1 cellular context compared by ENCODE assay signal in the genomic region with DNA sequence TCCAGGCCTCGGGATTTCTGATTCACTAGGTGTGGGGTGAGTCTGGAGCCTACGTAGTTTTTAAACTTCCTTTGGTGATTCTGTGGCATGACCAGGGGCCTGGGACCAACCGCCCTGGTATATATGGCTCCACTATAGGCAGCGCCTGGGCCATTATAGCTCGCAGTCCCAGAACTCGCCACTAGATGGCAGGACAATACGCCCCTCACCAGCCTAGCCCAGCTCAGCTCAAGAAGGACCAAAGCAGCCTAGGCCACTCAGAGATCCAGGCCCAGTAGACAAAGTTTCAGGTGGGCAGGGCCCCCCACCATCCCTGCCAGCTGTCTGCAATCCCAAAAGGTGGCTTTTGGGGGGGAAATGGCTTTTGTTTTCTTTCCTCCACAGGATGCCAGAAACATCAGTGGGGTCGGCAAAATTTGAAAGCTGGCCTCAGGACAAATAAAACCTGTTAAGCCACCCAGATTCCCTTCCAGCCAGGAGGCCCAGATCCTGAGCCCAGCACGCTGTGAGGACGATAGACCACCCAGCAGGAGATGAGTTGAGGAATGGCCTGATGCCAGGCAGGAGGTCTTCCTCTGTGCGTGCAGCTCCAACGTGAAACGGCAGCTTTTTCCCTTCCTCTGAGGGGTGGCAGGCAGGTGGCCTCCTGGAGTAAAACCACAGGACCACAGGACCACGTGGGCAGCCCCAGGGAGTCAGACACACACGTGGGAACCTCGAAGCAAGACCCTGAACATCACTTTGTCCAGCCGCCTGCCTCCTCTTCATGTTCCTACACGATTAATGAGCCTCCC.
A peak's percentile ranks its signal among the peaks of the same experiment; 100 is the strongest.
TF ChIP-seq lines count a peak whose summit lies in the region.

No MANE protein-coding gene starts in this region.

TF ChIP-seq in HepG2, 621 proteins besides CTCF, POLR2A, EP300 and RAD21 (continued from another document and continues in another):
- TF ChIP-seq, protein P1, sequence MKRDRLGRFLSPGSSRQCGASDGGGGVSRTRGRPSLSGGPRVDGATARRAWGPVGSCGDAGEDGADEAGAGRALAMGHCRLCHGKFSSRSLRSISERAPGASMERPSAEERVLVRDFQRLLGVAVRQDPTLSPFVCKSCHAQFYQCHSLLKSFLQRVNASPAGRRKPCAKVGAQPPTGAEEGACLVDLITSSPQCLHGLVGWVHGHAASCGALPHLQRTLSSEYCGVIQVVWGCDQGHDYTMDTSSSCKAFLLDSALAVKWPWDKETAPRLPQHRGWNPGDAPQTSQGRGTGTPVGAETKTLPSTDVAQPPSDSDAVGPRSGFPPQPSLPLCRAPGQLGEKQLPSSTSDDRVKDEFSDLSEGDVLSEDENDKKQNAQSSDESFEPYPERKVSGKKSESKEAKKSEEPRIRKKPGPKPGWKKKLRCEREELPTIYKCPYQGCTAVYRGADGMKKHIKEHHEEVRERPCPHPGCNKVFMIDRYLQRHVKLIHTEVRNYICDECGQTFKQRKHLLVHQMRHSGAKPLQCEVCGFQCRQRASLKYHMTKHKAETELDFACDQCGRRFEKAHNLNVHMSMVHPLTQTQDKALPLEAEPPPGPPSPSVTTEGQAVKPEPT (CRISPR knock-in tag; IDR thresholded peaks at IDR 0.05; ENCODE audit: low read depth) = no peak
- TF ChIP-seq KLF6 (CRISPR knock-in tag; IDR thresholded peaks at IDR 0.05) (no peak), SMARCE1 (IDR thresholded peaks at IDR 0.05; ENCODE audit: borderline replicate concordance) (no peak), NFE2 (CRISPR knock-in tag; IDR thresholded peaks at IDR 0.05) (no peak), NR2F6 (IDR thresholded peaks at IDR 0.05) (no peak), NR2F6 (CRISPR knock-in tag; IDR thresholded peaks at IDR 0.05) (no peak), ZNF329 (CRISPR knock-in tag; IDR thresholded peaks at IDR 0.05; ENCODE audit: low read depth) (no peak), ATF1 (CRISPR knock-in tag; IDR thresholded peaks at IDR 0.05) (no peak), ZNF34 (CRISPR knock-in tag; IDR thresholded peaks at IDR 0.05; ENCODE audit: borderline replicate concordance) (no peak), MXD4 (CRISPR knock-in tag; IDR thresholded peaks at IDR 0.05) (no peak), ZNF205 (CRISPR knock-in tag; IDR thresholded peaks at IDR 0.05) (no peak), GATAD1 (CRISPR knock-in tag; IDR thresholded peaks at IDR 0.05) (no peak), RBM39 (IDR thresholded peaks at IDR 0.05; ENCODE audit: low read depth, low read length, poor library complexity, severe bottlenecking) (no peak), ZFP37 (CRISPR knock-in tag; IDR thresholded peaks at IDR 0.05; ENCODE audit: borderline replicate concordance) (no peak), ZNF720 (CRISPR knock-in tag; IDR thresholded peaks at IDR 0.05) (no peak), ZFX (CRISPR knock-in tag; IDR thresholded peaks at IDR 0.05; ENCODE audit: low read depth) (peak; percentile 66; the same call in 1 of the 2 replicates), TSC22D2 (CRISPR knock-in tag; IDR thresholded peaks at IDR 0.05; ENCODE audit: borderline replicate concordance) (no peak), ZSCAN25 (CRISPR knock-in tag; IDR thresholded peaks at IDR 0.05) (no peak), ZNF263 (CRISPR knock-in tag; IDR thresholded peaks at IDR 0.05) (no peak), ZKSCAN1 (IDR thresholded peaks at IDR 0.05; ENCODE audit: low read length) (no peak), KAT8 (CRISPR knock-in tag; IDR thresholded peaks at IDR 0.05) (0 out of 2 replicates have a peak, but pooled peaks have one; percentile 43), MEIS1 (CRISPR knock-in tag; IDR thresholded peaks at IDR 0.05; ENCODE audit: borderline replicate concordance) (no peak)
- TF ChIP-seq, protein P2, sequence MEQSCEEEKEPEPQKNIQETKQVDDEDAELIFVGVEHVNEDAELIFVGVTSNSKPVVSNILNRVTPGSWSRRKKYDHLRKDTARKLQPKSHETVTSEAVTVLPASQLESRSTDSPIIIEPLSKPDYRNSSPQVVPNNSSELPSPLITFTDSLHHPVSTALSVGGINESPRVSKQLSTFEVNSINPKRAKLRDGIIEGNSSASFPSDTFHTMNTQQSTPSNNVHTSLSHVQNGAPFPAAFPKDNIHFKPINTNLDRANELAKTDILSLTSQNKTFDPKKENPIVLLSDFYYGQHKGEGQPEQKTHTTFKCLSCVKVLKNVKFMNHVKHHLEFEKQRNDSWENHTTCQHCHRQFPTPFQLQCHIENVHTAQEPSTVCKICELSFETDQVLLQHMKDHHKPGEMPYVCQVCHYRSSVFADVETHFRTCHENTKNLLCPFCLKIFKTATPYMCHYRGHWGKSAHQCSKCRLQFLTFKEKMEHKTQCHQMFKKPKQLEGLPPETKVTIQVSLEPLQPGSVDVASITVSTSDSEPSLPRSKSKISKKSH (CRISPR knock-in tag; IDR thresholded peaks at IDR 0.05; ENCODE audit: borderline replicate concordance) = no peak
- TF ChIP-seq, protein P3, sequence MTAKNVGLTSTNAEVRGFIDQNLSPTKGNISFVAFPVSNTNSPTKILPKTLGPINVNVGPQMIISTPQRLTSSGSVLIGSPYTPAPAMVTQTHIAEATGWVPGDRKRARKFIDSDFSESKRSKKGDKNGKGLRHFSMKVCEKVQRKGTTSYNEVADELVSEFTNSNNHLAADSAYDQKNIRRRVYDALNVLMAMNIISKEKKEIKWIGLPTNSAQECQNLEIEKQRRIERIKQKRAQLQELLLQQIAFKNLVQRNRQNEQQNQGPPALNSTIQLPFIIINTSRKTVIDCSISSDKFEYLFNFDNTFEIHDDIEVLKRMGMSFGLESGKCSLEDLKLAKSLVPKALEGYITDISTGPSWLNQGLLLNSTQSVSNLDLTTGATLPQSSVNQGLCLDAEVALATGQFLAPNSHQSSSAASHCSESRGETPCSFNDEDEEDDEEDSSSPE (CRISPR knock-in tag; IDR thresholded peaks at IDR 0.05) = no peak
- TF ChIP-seq, protein P4, sequence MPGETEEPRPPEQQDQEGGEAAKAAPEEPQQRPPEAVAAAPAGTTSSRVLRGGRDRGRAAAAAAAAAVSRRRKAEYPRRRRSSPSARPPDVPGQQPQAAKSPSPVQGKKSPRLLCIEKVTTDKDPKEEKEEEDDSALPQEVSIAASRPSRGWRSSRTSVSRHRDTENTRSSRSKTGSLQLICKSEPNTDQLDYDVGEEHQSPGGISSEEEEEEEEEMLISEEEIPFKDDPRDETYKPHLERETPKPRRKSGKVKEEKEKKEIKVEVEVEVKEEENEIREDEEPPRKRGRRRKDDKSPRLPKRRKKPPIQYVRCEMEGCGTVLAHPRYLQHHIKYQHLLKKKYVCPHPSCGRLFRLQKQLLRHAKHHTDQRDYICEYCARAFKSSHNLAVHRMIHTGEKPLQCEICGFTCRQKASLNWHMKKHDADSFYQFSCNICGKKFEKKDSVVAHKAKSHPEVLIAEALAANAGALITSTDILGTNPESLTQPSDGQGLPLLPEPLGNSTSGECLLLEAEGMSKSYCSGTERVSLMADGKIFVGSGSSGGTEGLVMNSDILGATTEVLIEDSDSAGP (CRISPR knock-in tag; IDR thresholded peaks at IDR 0.05; ENCODE audit: borderline replicate concordance) = peak; percentile 54; the same call in 1 of the 2 replicates
- TF ChIP-seq, protein P5, sequence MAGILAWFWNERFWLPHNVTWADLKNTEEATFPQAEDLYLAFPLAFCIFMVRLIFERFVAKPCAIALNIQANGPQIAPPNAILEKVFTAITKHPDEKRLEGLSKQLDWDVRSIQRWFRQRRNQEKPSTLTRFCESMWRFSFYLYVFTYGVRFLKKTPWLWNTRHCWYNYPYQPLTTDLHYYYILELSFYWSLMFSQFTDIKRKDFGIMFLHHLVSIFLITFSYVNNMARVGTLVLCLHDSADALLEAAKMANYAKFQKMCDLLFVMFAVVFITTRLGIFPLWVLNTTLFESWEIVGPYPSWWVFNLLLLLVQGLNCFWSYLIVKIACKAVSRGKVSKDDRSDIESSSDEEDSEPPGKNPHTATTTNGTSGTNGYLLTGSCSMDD (CRISPR knock-in tag; IDR thresholded peaks at IDR 0.05) = no peak
- TF ChIP-seq, protein P6, sequence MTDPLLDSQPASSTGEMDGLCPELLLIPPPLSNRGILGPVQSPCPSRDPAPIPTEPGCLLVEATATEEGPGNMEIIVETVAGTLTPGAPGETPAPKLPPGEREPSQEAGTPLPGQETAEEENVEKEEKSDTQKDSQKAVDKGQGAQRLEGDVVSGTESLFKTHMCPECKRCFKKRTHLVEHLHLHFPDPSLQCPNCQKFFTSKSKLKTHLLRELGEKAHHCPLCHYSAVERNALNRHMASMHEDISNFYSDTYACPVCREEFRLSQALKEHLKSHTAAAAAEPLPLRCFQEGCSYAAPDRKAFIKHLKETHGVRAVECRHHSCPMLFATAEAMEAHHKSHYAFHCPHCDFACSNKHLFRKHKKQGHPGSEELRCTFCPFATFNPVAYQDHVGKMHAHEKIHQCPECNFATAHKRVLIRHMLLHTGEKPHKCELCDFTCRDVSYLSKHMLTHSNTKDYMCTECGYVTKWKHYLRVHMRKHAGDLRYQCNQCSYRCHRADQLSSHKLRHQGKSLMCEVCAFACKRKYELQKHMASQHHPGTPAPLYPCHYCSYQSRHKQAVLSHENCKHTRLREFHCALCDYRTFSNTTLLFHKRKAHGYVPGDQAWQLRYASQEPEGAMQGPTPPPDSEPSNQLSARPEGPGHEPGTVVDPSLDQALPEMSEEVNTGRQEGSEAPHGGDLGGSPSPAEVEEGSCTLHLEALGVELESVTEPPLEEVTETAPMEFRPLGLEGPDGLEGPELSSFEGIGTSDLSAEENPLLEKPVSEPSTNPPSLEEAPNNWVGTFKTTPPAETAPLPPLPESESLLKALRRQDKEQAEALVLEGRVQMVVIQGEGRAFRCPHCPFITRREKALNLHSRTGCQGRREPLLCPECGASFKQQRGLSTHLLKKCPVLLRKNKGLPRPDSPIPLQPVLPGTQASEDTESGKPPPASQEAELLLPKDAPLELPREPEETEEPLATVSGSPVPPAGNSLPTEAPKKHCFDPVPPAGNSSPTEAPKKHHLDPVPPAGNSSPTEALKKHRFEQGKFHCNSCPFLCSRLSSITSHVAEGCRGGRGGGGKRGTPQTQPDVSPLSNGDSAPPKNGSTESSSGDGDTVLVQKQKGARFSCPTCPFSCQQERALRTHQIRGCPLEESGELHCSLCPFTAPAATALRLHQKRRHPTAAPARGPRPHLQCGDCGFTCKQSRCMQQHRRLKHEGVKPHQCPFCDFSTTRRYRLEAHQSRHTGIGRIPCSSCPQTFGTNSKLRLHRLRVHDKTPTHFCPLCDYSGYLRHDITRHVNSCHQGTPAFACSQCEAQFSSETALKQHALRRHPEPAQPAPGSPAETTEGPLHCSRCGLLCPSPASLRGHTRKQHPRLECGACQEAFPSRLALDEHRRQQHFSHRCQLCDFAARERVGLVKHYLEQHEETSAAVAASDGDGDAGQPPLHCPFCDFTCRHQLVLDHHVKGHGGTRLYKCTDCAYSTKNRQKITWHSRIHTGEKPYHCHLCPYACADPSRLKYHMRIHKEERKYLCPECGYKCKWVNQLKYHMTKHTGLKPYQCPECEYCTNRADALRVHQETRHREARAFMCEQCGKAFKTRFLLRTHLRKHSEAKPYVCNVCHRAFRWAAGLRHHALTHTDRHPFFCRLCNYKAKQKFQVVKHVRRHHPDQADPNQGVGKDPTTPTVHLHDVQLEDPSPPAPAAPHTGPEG (CRISPR knock-in tag; IDR thresholded peaks at IDR 0.05) = peak; percentile 60; the same call in 1 of the 2 replicates
- TF ChIP-seq, protein P7, sequence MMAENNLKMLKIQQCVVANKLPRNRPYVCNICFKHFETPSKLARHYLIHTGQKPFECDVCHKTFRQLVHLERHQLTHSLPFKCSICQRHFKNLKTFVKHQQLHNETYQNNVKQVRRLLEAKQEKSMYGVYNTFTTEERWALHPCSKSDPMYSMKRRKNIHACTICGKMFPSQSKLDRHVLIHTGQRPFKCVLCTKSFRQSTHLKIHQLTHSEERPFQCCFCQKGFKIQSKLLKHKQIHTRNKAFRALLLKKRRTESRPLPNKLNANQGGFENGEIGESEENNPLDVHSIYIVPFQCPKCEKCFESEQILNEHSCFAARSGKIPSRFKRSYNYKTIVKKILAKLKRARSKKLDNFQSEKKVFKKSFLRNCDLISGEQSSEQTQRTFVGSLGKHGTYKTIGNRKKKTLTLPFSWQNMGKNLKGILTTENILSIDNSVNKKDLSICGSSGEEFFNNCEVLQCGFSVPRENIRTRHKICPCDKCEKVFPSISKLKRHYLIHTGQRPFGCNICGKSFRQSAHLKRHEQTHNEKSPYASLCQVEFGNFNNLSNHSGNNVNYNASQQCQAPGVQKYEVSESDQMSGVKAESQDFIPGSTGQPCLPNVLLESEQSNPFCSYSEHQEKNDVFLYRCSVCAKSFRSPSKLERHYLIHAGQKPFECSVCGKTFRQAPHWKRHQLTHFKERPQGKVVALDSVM (CRISPR knock-in tag; IDR thresholded peaks at IDR 0.05) = no peak
- TF ChIP-seq, protein P8, sequence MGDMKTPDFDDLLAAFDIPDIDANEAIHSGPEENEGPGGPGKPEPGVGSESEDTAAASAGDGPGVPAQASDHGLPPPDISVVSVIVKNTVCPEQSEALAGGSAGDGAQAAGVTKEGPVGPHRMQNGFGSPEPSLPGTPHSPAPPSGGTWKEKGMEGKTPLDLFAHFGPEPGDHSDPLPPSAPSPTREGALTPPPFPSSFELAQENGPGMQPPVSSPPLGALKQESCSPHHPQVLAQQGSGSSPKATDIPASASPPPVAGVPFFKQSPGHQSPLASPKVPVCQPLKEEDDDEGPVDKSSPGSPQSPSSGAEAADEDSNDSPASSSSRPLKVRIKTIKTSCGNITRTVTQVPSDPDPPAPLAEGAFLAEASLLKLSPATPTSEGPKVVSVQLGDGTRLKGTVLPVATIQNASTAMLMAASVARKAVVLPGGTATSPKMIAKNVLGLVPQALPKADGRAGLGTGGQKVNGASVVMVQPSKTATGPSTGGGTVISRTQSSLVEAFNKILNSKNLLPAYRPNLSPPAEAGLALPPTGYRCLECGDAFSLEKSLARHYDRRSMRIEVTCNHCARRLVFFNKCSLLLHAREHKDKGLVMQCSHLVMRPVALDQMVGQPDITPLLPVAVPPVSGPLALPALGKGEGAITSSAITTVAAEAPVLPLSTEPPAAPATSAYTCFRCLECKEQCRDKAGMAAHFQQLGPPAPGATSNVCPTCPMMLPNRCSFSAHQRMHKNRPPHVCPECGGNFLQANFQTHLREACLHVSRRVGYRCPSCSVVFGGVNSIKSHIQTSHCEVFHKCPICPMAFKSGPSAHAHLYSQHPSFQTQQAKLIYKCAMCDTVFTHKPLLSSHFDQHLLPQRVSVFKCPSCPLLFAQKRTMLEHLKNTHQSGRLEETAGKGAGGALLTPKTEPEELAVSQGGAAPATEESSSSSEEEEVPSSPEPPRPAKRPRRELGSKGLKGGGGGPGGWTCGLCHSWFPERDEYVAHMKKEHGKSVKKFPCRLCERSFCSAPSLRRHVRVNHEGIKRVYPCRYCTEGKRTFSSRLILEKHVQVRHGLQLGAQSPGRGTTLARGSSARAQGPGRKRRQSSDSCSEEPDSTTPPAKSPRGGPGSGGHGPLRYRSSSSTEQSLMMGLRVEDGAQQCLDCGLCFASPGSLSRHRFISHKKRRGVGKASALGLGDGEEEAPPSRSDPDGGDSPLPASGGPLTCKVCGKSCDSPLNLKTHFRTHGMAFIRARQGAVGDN (CRISPR knock-in tag; IDR thresholded peaks at IDR 0.05) = peak; percentile 56
